1 cellular context compared by ENCODE assay signal in the genomic region with DNA sequence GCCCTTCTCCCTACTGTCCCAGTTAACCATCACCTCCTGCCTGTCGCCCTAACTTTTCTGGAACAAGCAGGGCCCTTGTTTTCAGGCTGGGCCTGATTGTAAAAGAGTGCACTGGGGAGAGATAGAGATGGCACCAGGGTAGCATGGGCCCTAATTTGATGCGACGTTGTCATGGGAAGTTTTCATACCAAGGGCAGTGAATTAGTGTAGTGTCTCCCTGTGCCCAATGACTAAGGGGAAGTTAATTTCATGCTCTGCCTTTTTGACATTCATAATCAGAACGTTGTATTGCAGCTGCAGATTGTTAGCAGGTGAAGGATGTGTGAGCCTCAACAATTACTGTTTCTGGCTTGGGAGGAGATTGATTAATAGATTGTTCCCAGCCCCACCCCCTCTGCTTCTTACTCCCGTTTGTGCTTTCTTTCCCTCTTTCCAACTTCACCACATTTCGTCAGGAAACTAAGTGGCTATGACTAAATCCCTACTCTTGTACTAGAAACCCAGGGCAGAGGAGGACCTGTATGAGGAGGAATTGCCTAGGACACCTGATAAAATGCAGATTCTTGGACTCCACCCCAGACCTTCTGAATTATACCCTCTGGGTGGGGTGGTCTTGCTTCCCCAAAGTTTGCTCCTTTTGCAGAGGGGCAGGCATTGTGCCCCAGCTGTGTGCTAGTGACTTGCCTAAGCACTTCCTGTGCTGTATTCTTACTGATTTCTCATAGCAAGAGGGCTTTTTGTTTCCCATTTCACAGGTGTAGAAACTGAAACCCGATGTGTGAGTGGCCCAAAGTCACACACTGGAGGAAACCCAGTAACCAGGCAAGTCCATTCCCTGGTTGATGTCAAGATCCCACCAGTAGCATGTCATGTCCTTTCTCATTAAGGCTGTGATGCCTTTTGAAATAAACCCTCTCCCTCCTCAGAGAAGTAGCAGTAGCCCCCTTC.
TF ChIP-seq lines count a peak whose summit lies in the region.

No MANE protein-coding gene starts in this region.

TF ChIP-seq in GM23338, 12 proteins besides CTCF, POLR2A, EP300 and RAD21:
- TF ChIP-seq, protein P1, sequence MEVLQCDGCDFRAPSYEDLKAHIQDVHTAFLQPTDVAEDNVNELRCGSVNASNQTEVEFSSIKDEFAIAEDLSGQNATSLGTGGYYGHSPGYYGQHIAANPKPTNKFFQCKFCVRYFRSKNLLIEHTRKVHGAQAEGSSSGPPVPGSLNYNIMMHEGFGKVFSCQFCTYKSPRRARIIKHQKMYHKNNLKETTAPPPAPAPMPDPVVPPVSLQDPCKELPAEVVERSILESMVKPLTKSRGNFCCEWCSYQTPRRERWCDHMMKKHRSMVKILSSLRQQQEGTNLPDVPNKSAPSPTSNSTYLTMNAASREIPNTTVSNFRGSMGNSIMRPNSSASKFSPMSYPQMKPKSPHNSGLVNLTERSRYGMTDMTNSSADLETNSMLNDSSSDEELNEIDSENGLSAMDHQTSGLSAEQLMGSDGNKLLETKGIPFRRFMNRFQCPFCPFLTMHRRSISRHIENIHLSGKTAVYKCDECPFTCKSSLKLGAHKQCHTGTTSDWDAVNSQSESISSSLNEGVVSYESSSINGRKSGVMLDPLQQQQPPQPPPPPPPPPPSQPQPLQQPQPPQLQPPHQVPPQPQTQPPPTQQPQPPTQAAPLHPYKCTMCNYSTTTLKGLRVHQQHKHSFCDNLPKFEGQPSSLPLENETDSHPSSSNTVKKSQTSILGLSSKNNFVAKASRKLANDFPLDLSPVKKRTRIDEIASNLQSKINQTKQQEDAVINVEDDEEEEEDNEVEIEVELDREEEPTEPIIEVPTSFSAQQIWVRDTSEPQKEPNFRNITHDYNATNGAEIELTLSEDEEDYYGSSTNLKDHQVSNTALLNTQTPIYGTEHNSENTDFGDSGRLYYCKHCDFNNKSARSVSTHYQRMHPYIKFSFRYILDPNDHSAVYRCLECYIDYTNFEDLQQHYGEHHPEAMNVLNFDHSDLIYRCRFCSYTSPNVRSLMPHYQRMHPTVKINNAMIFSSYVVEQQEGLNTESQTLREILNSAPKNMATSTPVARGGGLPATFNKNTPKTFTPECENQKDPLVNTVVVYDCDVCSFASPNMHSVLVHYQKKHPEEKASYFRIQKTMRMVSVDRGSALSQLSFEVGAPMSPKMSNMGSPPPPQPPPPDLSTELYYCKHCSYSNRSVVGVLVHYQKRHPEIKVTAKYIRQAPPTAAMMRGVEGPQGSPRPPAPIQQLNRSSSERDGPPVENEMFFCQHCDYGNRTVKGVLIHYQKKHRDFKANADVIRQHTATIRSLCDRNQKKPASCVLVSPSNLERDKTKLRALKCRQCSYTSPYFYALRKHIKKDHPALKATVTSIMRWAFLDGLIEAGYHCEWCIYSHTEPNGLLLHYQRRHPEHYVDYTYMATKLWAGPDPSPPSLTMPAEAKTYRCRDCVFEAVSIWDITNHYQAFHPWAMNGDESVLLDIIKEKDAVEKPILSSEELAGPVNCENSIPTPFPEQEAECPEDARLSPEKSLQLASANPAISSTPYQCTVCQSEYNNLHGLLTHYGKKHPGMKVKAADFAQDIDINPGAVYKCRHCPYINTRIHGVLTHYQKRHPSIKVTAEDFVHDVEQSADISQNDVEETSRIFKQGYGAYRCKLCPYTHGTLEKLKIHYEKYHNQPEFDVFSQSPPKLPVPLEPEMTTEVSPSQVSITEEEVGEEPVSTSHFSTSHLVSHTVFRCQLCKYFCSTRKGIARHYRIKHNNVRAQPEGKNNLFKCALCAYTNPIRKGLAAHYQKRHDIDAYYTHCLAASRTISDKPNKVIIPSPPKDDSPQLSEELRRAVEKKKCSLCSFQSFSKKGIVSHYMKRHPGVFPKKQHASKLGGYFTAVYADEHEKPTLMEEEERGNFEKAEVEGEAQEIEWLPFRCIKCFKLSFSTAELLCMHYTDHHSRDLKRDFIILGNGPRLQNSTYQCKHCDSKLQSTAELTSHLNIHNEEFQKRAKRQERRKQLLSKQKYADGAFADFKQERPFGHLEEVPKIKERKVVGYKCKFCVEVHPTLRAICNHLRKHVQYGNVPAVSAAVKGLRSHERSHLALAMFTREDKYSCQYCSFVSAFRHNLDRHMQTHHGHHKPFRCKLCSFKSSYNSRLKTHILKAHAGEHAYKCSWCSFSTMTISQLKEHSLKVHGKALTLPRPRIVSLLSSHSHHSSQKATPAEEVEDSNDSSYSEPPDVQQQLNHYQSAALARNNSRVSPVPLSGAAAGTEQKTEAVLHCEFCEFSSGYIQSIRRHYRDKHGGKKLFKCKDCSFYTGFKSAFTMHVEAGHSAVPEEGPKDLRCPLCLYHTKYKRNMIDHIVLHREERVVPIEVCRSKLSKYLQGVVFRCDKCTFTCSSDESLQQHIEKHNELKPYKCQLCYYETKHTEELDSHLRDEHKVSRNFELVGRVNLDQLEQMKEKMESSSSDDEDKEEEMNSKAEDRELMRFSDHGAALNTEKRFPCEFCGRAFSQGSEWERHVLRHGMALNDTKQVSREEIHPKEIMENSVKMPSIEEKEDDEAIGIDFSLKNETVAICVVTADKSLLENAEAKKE (CRISPR knock-in tag; IDR thresholded peaks at IDR 0.05) = no peak
- TF ChIP-seq NANOG (IDR thresholded peaks at IDR 0.05; ENCODE audit: borderline replicate concordance) (no peak), EZH2phosphoT487 (IDR thresholded peaks at IDR 0.05; ENCODE audit: unreplicated experiment) (no peak), ZNF331 (CRISPR knock-in tag; IDR thresholded peaks at IDR 0.05; ENCODE audit: low read depth) (no peak), CREB1 (CRISPR knock-in tag; IDR thresholded peaks at IDR 0.05; ENCODE audit: low read depth) (no peak), EZH2 (IDR thresholded peaks at IDR 0.05; ENCODE audit: low read depth, unreplicated experiment) (no peak), STAT1 (IDR thresholded peaks at IDR 0.05; ENCODE audit: unreplicated experiment) (no peak), ZNF114 (CRISPR knock-in tag; IDR thresholded peaks at IDR 0.05) (no peak), JUNB (IDR thresholded peaks at IDR 0.05; ENCODE audit: unreplicated experiment) (no peak), POLR2AphosphoS5 (IDR thresholded peaks at IDR 0.05; ENCODE audit: low read depth) (no peak)
- TF ChIP-seq, protein P2, sequence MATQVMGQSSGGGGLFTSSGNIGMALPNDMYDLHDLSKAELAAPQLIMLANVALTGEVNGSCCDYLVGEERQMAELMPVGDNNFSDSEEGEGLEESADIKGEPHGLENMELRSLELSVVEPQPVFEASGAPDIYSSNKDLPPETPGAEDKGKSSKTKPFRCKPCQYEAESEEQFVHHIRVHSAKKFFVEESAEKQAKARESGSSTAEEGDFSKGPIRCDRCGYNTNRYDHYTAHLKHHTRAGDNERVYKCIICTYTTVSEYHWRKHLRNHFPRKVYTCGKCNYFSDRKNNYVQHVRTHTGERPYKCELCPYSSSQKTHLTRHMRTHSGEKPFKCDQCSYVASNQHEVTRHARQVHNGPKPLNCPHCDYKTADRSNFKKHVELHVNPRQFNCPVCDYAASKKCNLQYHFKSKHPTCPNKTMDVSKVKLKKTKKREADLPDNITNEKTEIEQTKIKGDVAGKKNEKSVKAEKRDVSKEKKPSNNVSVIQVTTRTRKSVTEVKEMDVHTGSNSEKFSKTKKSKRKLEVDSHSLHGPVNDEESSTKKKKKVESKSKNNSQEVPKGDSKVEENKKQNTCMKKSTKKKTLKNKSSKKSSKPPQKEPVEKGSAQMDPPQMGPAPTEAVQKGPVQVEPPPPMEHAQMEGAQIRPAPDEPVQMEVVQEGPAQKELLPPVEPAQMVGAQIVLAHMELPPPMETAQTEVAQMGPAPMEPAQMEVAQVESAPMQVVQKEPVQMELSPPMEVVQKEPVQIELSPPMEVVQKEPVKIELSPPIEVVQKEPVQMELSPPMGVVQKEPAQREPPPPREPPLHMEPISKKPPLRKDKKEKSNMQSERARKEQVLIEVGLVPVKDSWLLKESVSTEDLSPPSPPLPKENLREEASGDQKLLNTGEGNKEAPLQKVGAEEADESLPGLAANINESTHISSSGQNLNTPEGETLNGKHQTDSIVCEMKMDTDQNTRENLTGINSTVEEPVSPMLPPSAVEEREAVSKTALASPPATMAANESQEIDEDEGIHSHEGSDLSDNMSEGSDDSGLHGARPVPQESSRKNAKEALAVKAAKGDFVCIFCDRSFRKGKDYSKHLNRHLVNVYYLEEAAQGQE (IDR thresholded peaks at IDR 0.05; ENCODE audit: unreplicated experiment) = no peak
- TF ChIP-seq, protein P3, sequence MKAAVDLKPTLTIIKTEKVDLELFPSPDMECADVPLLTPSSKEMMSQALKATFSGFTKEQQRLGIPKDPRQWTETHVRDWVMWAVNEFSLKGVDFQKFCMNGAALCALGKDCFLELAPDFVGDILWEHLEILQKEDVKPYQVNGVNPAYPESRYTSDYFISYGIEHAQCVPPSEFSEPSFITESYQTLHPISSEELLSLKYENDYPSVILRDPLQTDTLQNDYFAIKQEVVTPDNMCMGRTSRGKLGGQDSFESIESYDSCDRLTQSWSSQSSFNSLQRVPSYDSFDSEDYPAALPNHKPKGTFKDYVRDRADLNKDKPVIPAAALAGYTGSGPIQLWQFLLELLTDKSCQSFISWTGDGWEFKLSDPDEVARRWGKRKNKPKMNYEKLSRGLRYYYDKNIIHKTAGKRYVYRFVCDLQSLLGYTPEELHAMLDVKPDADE (IDR thresholded peaks at IDR 0.05) = no peak
